Comparison of ENCODE assay signal across 13 cellular contexts in genomic region chr6:75504902-75505233, GRCh38. TPM values are rescaled to one million over a fixed set of nuclear protein-coding genes. Genes with fewer than 3 reads are reported as not detected.
DNase-seq lines count a peak whose midpoint lies in the region; ATAC-seq and TF ChIP-seq lines count a peak whose summit lies in the region.
"Had no signal": no experiment of that assay in that cellular context is flagged by ENCODE, and none has a peak within 500 bp of the region (broad histone marks: within the 10 kb centered on the region; RNA-seq: fewer than 3 reads in every experiment).

No MANE protein-coding gene starts in this region.

- ATAC-seq in Right ventricle myocardium inferior (peak; percentile 83), GM19463 (IDR thresholded peaks at IDR 0.05; ENCODE audit: unreplicated experiment) (no peak)
- ATAC-seq: naive thymus-derived CD8-positive, alpha-beta T cell; stimulated activated naive B cell treated with anti-CD40 and anti-IgM and Interleukin-4, amounts not matched to agents 10 μg/mL and 1 μg/mL and 100 μg/mL, for 72 hours had no signal

- H3K27ac ChIP-seq in ascending aorta (no peak overlapping the region), left ventricle myocardium inferior (replicated peaks) (peak overlapping the region; percentile 2), uterus (peak overlapping the region in 1 of 2 donors; percentile 27)

- no peaks in the 10 kb centered on the region for H3K27me3 ChIP-seq in ascending aorta
- H3K27me3 ChIP-seq in left ventricle myocardium inferior (ENCODE audit: low read depth), result no peaks in the 10 kb centered on the region
- no peaks in the 10 kb centered on the region for H3K27me3 ChIP-seq in uterus

- H3K4me1 ChIP-seq in ascending aorta, result no peaks in the 10 kb centered on the region
- peaks cover 14% of the 10 kb centered on the region for H3K4me1 ChIP-seq in left ventricle myocardium inferior
- no peaks in the 10 kb centered on the region for H3K4me1 ChIP-seq in uterus

- DNase-seq in Right ventricle myocardium inferior (ENCODE audit: missing footprints), result no peak
- DNase-seq in cardiac septum (ENCODE audit: low spot score), result no peak
- no peak for DNase-seq in ascending aorta (ENCODE audit: low spot score in 2 of 2)
- no peak for DNase-seq in left ventricle myocardium inferior
- no peak for DNase-seq in uterus
- no peak for DNase-seq in NCI-H187 treated with DMSO at 0.1 percent for 48 hours (lab: John Stamatoyannopoulos, UW)
- DNase-seq in activated CD4-positive, alpha-beta T cell treated with anti-CD3 and anti-CD28 coated beads for 48 hours, result no peak
- DNase-seq: activated CD4-positive, alpha-beta T cell treated with anti-CD3 and anti-CD28 coated beads, Interleukin-2, amount 50 U/mL, for 48 hours; naive thymus-derived CD8-positive, alpha-beta T cell; NCI-H748 treated with DMSO at 0.1 percent for 48 hours; stimulated activated naive B cell treated with anti-CD40 and anti-IgM and Interleukin-4, amounts not matched to agents 10 μg/mL and 1 μg/mL and 100 μg/mL, for 72 hours had no signal

- H3K9me3 ChIP-seq in ascending aorta (no peaks in the 10 kb centered on the region), left ventricle myocardium inferior (replicated peaks) (no peaks in the 10 kb centered on the region), uterus (no peaks in the 10 kb centered on the region)

- H3K36me3 ChIP-seq in ascending aorta (no peaks in the 10 kb centered on the region), left ventricle myocardium inferior (no peaks in the 10 kb centered on the region), uterus (no peaks in the 10 kb centered on the region)

- peak; percentile 18 to 56 (median 48) for TF ChIP-seq CTCF in ascending aorta (IDR thresholded peaks at IDR 0.05)
- TF ChIP-seq CTCF in left ventricle myocardium inferior (IDR thresholded peaks at IDR 0.05; ENCODE audit: borderline replicate concordance), result peak; percentile 69
- TF ChIP-seq CTCF in uterus (IDR thresholded peaks at IDR 0.05), result peak; percentile 19 to 44 (median 32)

- TF ChIP-seq POLR2A in uterus (IDR thresholded peaks at IDR 0.05), result no peak

- intact Hi-C loops in Right ventricle myocardium inferior (cut with DNase I), result loop anchor here (5.0 kb wide), 1 partner anchor 238 kb away; no protein-coding TSS in a partner anchor
- intact Hi-C loops in cardiac septum (cut with DNase I), result loop anchor here (1.0 to 5.0 kb wide), 2 partner anchors 138 to 208 kb away; no protein-coding TSS in a partner anchor
- intact Hi-C loops in ascending aorta (cut with DNase I), result loop anchor here (5.0 kb wide), 1 partner anchor 208 kb away; no protein-coding TSS in a partner anchor
- intact Hi-C loops in left ventricle myocardium inferior (cut with micrococcal nuclease), result loop anchor here (5.0 kb wide), 1 partner anchor 208 kb away; no protein-coding TSS in a partner anchor
- intact Hi-C loops in uterus (cut with DNase I; ENCODE audit: low total_unique reads), result no loop called here

- no peak overlapping the region for H3K4me3 ChIP-seq in ascending aorta
- no peak overlapping the region for H3K4me3 ChIP-seq in left ventricle myocardium inferior
- H3K4me3 ChIP-seq in uterus, result no peak overlapping the region

RNA-seq across cellular contexts. Expression of gene FILIP1, which starts 11.3 kb away (rescaled TPM):
- total RNA-seq in Right ventricle myocardium inferior (149 TPM), cardiac septum (183 TPM), ascending aorta (13.6 TPM), left ventricle myocardium inferior (173 TPM), uterus (10 to 100 TPM in 2 of 4 donors, 1 to 10 TPM in 2; 4.7 to 23.1 (median 12.5) TPM)
- total RNA-seq: B cell; naive thymus-derived CD8-positive, alpha-beta T cell had no signal
